ENCODE assay signal across 13 cellular contexts in genomic region chr2:104434966-104435365, GRCh38.
DNase-seq lines count a peak whose midpoint lies in the region; ATAC-seq, FAIRE-seq and TF ChIP-seq lines count a peak whose summit lies in the region.
"Had no signal": no experiment of that assay in that cellular context is flagged by ENCODE, and none has a peak within 500 bp of the region (broad histone marks: within the 10 kb centered on the region; RNA-seq: fewer than 3 reads in every experiment).

No MANE protein-coding gene starts in this region.

- H3K9me3 Mint-ChIP-seq in memory B cell = no peaks in the 10 kb centered on the region
- no peaks in the 10 kb centered on the region for H3K9me3 Mint-ChIP-seq in CD4-positive, alpha-beta T cell
- no peaks in the 10 kb centered on the region for H3K9me3 Mint-ChIP-seq in CD8-positive, alpha-beta T cell

- TF ChIP-seq POLR2A in A549 (IDR thresholded peaks at IDR 0.05; ENCODE audit: low read length) (no peak), GM12878 (IDR thresholded peaks at IDR 0.05; ENCODE audit: low read depth, low read length) (no peak), Peyer's patch (IDR thresholded peaks at IDR 0.05) (no peak)

- no peak for TF ChIP-seq RAD21 in A549 (conservative IDR thresholded peaks at IDR 0.05 in 1 of 2, IDR thresholded peaks at IDR 0.05 in 1 of 2)
- TF ChIP-seq RAD21 in GM12878 (IDR thresholded peaks at IDR 0.05; ENCODE audit: insufficient read depth, low read depth, low read length) = no peak

- CTCF ChIA-PET in A549 (lab: Yijun Ruan, JAX) = no interaction called here
- CTCF ChIA-PET in GM12878 (lab: Yijun Ruan, JAX) = interaction anchor here (0.6 to 1.7 kb wide), 5 partner anchors 10 to 397 kb away, joined by 3 to 5 read pairs (median 3); no protein-coding TSS in a partner anchor
- CTCF ChIA-PET in CD4-positive, alpha-beta T cell (lab: Charles Lee) = no interaction called here
- CTCF ChIA-PET in CD8-positive, alpha-beta T cell (lab: Charles Lee) = no interaction called here

- no peak for FAIRE-seq in A549 (lab: Jason Lieb, UNC)
- no peak for FAIRE-seq in GM12878 (lab: Jason Lieb, UNC)
- FAIRE-seq: colon had no signal

- H3K27ac Mint-ChIP-seq in memory B cell = no peak overlapping the region
- H3K27ac Mint-ChIP-seq in CD4-positive, alpha-beta T cell = no peak overlapping the region
- H3K27ac Mint-ChIP-seq in CD8-positive, alpha-beta T cell = no peak overlapping the region
- H3K27ac Mint-ChIP-seq: activated naive CD8-positive, alpha-beta T cell treated with anti-CD3 and anti-CD28 coated beads, Interleukin-2, amount 50 U/mL, for 24 hours had no signal

- H3K9ac ChIP-seq in HUES48 (ENCODE audit: low read depth, low read length) = no peak overlapping the region
- no peak overlapping the region for H3K9ac ChIP-seq in GM12878 (ENCODE audit: control insufficient read depth, insufficient read depth, low read length)

- H3K9me3 ChIP-seq in A549 = peaks cover 3% of the 10 kb centered on the region; the same call in 1 of the 3 replicates
- H3K9me3 ChIP-seq in HUES48 (ENCODE audit: control insufficient read depth, insufficient read depth, low read length) = no peaks in the 10 kb centered on the region
- no peaks in the 10 kb centered on the region for H3K9me3 ChIP-seq in GM12878 (replicated peaks; ENCODE audit: control insufficient read depth, insufficient read depth, low read length)
- H3K9me3 ChIP-seq in CD4-positive, alpha-beta T cell (ENCODE audit: control insufficient read depth, low read length) = no peaks in the 10 kb centered on the region
- H3K9me3 ChIP-seq in Peyer's patch = no peaks in the 10 kb centered on the region
- H3K9me3 ChIP-seq in CD8-positive, alpha-beta T cell (ENCODE audit: low read length) = no peaks in the 10 kb centered on the region
- H3K9me3 ChIP-seq: esophagus squamous epithelium had no signal

- H3K36me3 ChIP-seq in HUES48 (ENCODE audit: control insufficient read depth, insufficient read depth, low read length) (no peaks in the 10 kb centered on the region), GM12878 (ENCODE audit: control insufficient read depth in 2 of 2, insufficient read depth in 2 of 2, low read length in 1 of 2) (no peaks in the 10 kb centered on the region), Peyer's patch (no peaks in the 10 kb centered on the region)
- no peaks in the 10 kb centered on the region for H3K36me3 ChIP-seq in CD8-positive, alpha-beta T cell (ENCODE audit: insufficient read depth, low read length)
- H3K36me3 ChIP-seq: esophagus squamous epithelium, left ventricle myocardium inferior had no signal

- H3K27me3 Mint-ChIP-seq in memory B cell = peaks cover 12% of the 10 kb centered on the region
- H3K27me3 Mint-ChIP-seq in CD4-positive, alpha-beta T cell = peaks cover 38% of the 10 kb centered on the region
- H3K27me3 Mint-ChIP-seq in CD8-positive, alpha-beta T cell (ENCODE audit: low read depth) = peaks cover 16% of the 10 kb centered on the region

- H2AFZ ChIP-seq in GM12878 (ENCODE audit: control insufficient read depth, low read depth, low read length) = no peak overlapping the region

- RAD21 ChIA-PET in GM12878 (lab: Charles Lee; ENCODE audit: unreplicated experiment) = no interaction called here

- no peak for TF ChIP-seq CTCF in A549 (IDR thresholded peaks at IDR 0.05)
- TF ChIP-seq CTCF in GM12878 (IDR thresholded peaks at IDR 0.05 in 2 of 3, conservative IDR thresholded peaks at IDR 0.05 in 1 of 3; ENCODE audit: control insufficient read depth in 2 of 3, extremely low read depth in 1 of 3, insufficient read depth in 1 of 3, low read depth in 3 of 3, low read length in 3 of 3) = no peak
- no peak for TF ChIP-seq CTCF in CD4-positive, alpha-beta T cell (IDR thresholded peaks at IDR 0.05)
- TF ChIP-seq CTCF in Peyer's patch (IDR thresholded peaks at IDR 0.05) = no peak
- no peak for TF ChIP-seq CTCF in CD8-positive, alpha-beta T cell (IDR thresholded peaks at IDR 0.05)

- H3K79me2 ChIP-seq in GM12878 (ENCODE audit: control insufficient read depth, insufficient read depth, low read length) = no peaks in the 10 kb centered on the region

- 73% methylated on average over 3 of the region's 3 CpGs for WGBS in A549 (ENCODE audit: missing lambda C conversion rate)
- WGBS in GM12878 (ENCODE audit: insufficient coverage, insufficient replicate concordance, low lambda C conversion rate, missing lambda C conversion rate) = 46% methylated on average over 3 of the region's 3 CpGs

- H3K4me3 Mint-ChIP-seq in memory B cell = peak overlapping the region; percentile 84
- no peak overlapping the region for H3K4me3 Mint-ChIP-seq in CD4-positive, alpha-beta T cell
- no peak overlapping the region for H3K4me3 Mint-ChIP-seq in CD8-positive, alpha-beta T cell
- H3K4me3 Mint-ChIP-seq: activated naive CD8-positive, alpha-beta T cell treated with anti-CD3 and anti-CD28 coated beads, Interleukin-2, amount 50 U/mL, for 24 hours had no signal

- SMC1A ChIA-PET in GM12878 (lab: Charles Lee; ENCODE audit: uncharacterized antibody, unreplicated experiment) = interaction anchor here (1.0 to 2.2 kb wide), 6 partner anchors 8 to 66 kb away, joined by 3 to 6 read pairs (median 3); no protein-coding TSS in a partner anchor

- in situ Hi-C loops in GM12878 (cut with MboI) = no loop called here

- H3K27ac ChIP-seq in A549 (no peak overlapping the region), HUES48 (ENCODE audit: low read depth, low read length) (peak overlapping the region; percentile 55), GM12878 (ENCODE audit: control insufficient read depth, insufficient read depth) (no peak overlapping the region), Peyer's patch (no peak overlapping the region)
- no peak overlapping the region for H3K27ac ChIP-seq in CD4-positive, alpha-beta T cell (ENCODE audit: low read depth, low read length)
- H3K27ac ChIP-seq in CD8-positive, alpha-beta T cell (ENCODE audit: low read depth, low read length) = no peak overlapping the region
- H3K27ac ChIP-seq: esophagus squamous epithelium, left ventricle myocardium inferior had no signal

- peaks cover 10% of the 10 kb centered on the region for H3K4me1 Mint-ChIP-seq in memory B cell
- peaks cover 11% of the 10 kb centered on the region for H3K4me1 Mint-ChIP-seq in CD4-positive, alpha-beta T cell (ENCODE audit: low read depth)
- H3K4me1 Mint-ChIP-seq in CD8-positive, alpha-beta T cell (ENCODE audit: low read depth) = peaks cover 4% of the 10 kb centered on the region

- H4K20me1 ChIP-seq in GM12878 (ENCODE audit: control insufficient read depth, insufficient read depth) = no peaks in the 10 kb centered on the region

- TF ChIP-seq EP300 in A549 (IDR thresholded peaks at IDR 0.05) (no peak), GM12878 (IDR thresholded peaks at IDR 0.05; ENCODE audit: borderline replicate concordance in 1 of 2, control insufficient read depth in 1 of 2, low read depth in 2 of 2, low read length in 2 of 2) (no peak)

- POLR2A ChIA-PET in A549 (lab: Yijun Ruan, JAX) = no interaction called here
- POLR2A ChIA-PET in GM12878 (lab: Charles Lee) = interaction anchor here (0.7 kb wide), 2 partner anchors 496 to 895 kb away, joined by 3 to 8 read pairs; no protein-coding TSS in a partner anchor
- POLR2A ChIA-PET in CD4-positive, alpha-beta T cell (lab: Charles Lee) = no interaction called here
- POLR2A ChIA-PET in CD8-positive, alpha-beta T cell (lab: Charles Lee) = no interaction called here

- no peaks in the 10 kb centered on the region for H3K36me3 Mint-ChIP-seq in memory B cell
- H3K36me3 Mint-ChIP-seq in CD4-positive, alpha-beta T cell (ENCODE audit: low read depth) = no peaks in the 10 kb centered on the region
- no peaks in the 10 kb centered on the region for H3K36me3 Mint-ChIP-seq in CD8-positive, alpha-beta T cell

- H3K4me2 ChIP-seq in A549 (peak overlapping the region; percentile 76), GM12878 (ENCODE audit: control insufficient read depth, insufficient read depth) (peak overlapping the region; percentile 67; the same call in 1 of the 2 replicates)

- H3K27me3 ChIP-seq in HUES48 (ENCODE audit: control insufficient read depth, insufficient read depth, low read length) = no peaks in the 10 kb centered on the region
- no peaks in the 10 kb centered on the region for H3K27me3 ChIP-seq in GM12878 (replicated peaks in 1 of 2; ENCODE audit: control insufficient read depth in 2 of 2, insufficient read depth in 2 of 2, low read length in 1 of 2)
- H3K27me3 ChIP-seq in CD4-positive, alpha-beta T cell (ENCODE audit: control insufficient read depth, insufficient read depth, low read length) = no peaks in the 10 kb centered on the region
- H3K27me3 ChIP-seq in Peyer's patch = no peaks in the 10 kb centered on the region
- H3K27me3 ChIP-seq in CD8-positive, alpha-beta T cell (ENCODE audit: insufficient read depth, low read length) = no peaks in the 10 kb centered on the region

- no TSS peak for BruUV-seq in GM12878 (replicated peaks; lab: Mats Ljungman, UMichigan)

- H3K4me1 ChIP-seq in A549 (no peaks in the 10 kb centered on the region), HUES48 (ENCODE audit: control insufficient read depth, insufficient read depth, low read length) (peaks cover 28% of the 10 kb centered on the region), GM12878 (ENCODE audit: control insufficient read depth, insufficient read depth, low read length) (no peaks in the 10 kb centered on the region), Peyer's patch (no peaks in the 10 kb centered on the region)
- no peaks in the 10 kb centered on the region for H3K4me1 ChIP-seq in CD8-positive, alpha-beta T cell (ENCODE audit: insufficient read depth, low read length)
- H3K4me1 ChIP-seq: esophagus squamous epithelium, left ventricle myocardium inferior had no signal

- H3K4me3 ChIP-seq in A549 = no peak overlapping the region; the same call in 2 of the 3 replicates
- H3K4me3 ChIP-seq in HUES48 (ENCODE audit: low read depth, low read length) = peak overlapping the region; percentile 42
- peak overlapping the region; percentile 51; the same call in 1 of the 2 replicates for H3K4me3 ChIP-seq in GM12878
- H3K4me3 ChIP-seq in Peyer's patch = peak overlapping the region in 1 of 4 donors; percentile 34
- no peak overlapping the region for H3K4me3 ChIP-seq in CD8-positive, alpha-beta T cell (ENCODE audit: low read depth, low read length)

- no peak for DNase-seq in A549 (ENCODE audit: low read depth in 1 of 2, low spot score in 1 of 2)
- DNase-seq in GM12878 (ENCODE audit: low read depth, low spot score) = no peak
- no peak for DNase-seq in memory B cell (ENCODE audit: low spot score in 2 of 2)
- DNase-seq in CD4-positive, alpha-beta T cell = no peak
- DNase-seq in HUDEP-2 (lab: John Stamatoyannopoulos, UW; ENCODE audit: unreplicated experiment in 76 of 76) = no peak
- no peak for DNase-seq in Peyer's patch
- no peak for DNase-seq in CD8-positive, alpha-beta T cell
- DNase-seq: activated CD8-positive, alpha-beta memory T cell treated with anti-CD3 and anti-CD28 coated beads, Interleukin-2, amount 50 U/mL, for 48 hours; activated naive CD8-positive, alpha-beta T cell treated with anti-CD3 and anti-CD28 coated beads, Interleukin-2, amount 50 U/mL, for 24 hours; esophagus squamous epithelium; left ventricle myocardium inferior had no signal

- ATAC-seq in A549 (no peak), GM12878 (no peak), memory B cell (ENCODE audit: low read depth) (no peak)
- ATAC-seq in CD4-positive, alpha-beta T cell (ENCODE audit: poor library complexity) = no peak
- ATAC-seq in CD8-positive, alpha-beta T cell = no peak
- ATAC-seq: activated naive CD8-positive, alpha-beta T cell treated with anti-CD3 and anti-CD28 coated beads, Interleukin-2, amount 50 U/mL, for 24 hours had no signal

- intact Hi-C loops in GM12878 (cut with micrococcal nuclease; ENCODE audit: unreplicated experiment) = no loop called here
- intact Hi-C loops in CD4-positive, alpha-beta T cell (cut with DNase I, micrococcal nuclease) = no loop called here
- intact Hi-C loops in CD8-positive, alpha-beta T cell (cut with DNase I, micrococcal nuclease) = no loop called here

Comparison
In these comparisons a context has a peak if more than half of its experiments do, and no peak if none do; other contexts are left out.
1. H3K4me3 ChIP-seq: peak in HUES48 (single experiment) and GM12878 (single experiment); none in A549 (single experiment) and CD8-positive, alpha-beta T cell (single experiment).